1 cellular context compared by ENCODE assay signal in the genomic region with DNA sequence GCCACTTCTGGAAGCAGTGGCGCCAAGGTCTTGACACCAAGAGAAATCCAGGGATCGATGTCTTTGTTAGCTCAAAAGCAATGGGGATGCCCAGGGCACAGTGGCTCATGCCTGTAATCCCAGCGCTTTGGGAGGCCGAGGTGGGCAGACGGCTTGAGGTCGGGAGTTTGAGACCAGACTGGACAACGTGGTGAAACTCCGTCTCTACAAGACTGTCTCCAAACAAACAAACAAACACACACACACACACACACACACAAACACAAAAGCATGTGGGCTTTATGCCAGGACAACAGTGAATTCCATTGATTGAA.
TF ChIP-seq lines count a peak whose summit lies in the region.

No MANE protein-coding gene starts in this region.

TF ChIP-seq in SK-N-SH, 30 proteins besides CTCF, POLR2A, EP300 and RAD21 (continued from another document):
- TF ChIP-seq, protein P1, sequence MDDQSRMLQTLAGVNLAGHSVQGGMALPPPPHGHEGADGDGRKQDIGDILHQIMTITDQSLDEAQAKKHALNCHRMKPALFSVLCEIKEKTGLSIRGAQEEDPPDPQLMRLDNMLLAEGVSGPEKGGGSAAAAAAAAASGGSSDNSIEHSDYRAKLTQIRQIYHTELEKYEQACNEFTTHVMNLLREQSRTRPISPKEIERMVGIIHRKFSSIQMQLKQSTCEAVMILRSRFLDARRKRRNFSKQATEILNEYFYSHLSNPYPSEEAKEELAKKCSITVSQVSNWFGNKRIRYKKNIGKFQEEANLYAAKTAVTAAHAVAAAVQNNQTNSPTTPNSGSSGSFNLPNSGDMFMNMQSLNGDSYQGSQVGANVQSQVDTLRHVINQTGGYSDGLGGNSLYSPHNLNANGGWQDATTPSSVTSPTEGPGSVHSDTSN (IDR thresholded peaks at IDR 0.05), result no peak
- TF ChIP-seq FOXM1 (IDR thresholded peaks at IDR 0.05; ENCODE audit: low read depth) (no peak), YY1 (IDR thresholded peaks at IDR 0.05; ENCODE audit: low read depth) (no peak), GATA2 (CRISPR knock-in tag; IDR thresholded peaks at IDR 0.05) (no peak), SMC3 (IDR thresholded peaks at IDR 0.05; ENCODE audit: low read depth, low read length) (no peak)
- TF ChIP-seq, protein P2, sequence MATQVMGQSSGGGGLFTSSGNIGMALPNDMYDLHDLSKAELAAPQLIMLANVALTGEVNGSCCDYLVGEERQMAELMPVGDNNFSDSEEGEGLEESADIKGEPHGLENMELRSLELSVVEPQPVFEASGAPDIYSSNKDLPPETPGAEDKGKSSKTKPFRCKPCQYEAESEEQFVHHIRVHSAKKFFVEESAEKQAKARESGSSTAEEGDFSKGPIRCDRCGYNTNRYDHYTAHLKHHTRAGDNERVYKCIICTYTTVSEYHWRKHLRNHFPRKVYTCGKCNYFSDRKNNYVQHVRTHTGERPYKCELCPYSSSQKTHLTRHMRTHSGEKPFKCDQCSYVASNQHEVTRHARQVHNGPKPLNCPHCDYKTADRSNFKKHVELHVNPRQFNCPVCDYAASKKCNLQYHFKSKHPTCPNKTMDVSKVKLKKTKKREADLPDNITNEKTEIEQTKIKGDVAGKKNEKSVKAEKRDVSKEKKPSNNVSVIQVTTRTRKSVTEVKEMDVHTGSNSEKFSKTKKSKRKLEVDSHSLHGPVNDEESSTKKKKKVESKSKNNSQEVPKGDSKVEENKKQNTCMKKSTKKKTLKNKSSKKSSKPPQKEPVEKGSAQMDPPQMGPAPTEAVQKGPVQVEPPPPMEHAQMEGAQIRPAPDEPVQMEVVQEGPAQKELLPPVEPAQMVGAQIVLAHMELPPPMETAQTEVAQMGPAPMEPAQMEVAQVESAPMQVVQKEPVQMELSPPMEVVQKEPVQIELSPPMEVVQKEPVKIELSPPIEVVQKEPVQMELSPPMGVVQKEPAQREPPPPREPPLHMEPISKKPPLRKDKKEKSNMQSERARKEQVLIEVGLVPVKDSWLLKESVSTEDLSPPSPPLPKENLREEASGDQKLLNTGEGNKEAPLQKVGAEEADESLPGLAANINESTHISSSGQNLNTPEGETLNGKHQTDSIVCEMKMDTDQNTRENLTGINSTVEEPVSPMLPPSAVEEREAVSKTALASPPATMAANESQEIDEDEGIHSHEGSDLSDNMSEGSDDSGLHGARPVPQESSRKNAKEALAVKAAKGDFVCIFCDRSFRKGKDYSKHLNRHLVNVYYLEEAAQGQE (IDR thresholded peaks at IDR 0.05; ENCODE audit: low read depth, low read length), result no peak
